Comparison of ENCODE assay signal across 8 cellular contexts in genomic region chr6:144334150-144334708, GRCh38. TPM values are rescaled to one million over a fixed set of nuclear protein-coding genes. Genes with fewer than 3 reads are reported as not detected.
DNase-seq lines count a peak whose midpoint lies in the region; ATAC-seq and TF ChIP-seq lines count a peak whose summit lies in the region.

No MANE protein-coding gene starts in this region.

- no peaks in the 10 kb centered on the region for H3K9me2 ChIP-seq in SK-N-SH

- TF ChIP-seq RAD21 in SK-N-SH (IDR thresholded peaks at IDR 0.05; ENCODE audit: low read length): no peak

- peaks cover 14% of the 10 kb centered on the region for H3K79me2 ChIP-seq in SK-N-SH (ENCODE audit: insufficient read depth)

- peak overlapping the region; percentile 90 for H3K4me3 ChIP-seq in CD4-positive, CD25-positive, alpha-beta regulatory T cell (ENCODE audit: low read depth, low read length)
- H3K4me3 ChIP-seq in mucosa of descending colon: no peak overlapping the region
- no peak overlapping the region for H3K4me3 ChIP-seq in SK-N-SH (ENCODE audit: low read depth in 2 of 2, low read length in 1 of 2)

- WGBS in SK-N-SH (ENCODE audit: low lambda C conversion rate): 24% methylated on average over 12 of the region's 12 CpGs

- ATAC-seq in CD4-positive, CD25-positive, alpha-beta regulatory T cell (ENCODE audit: low read depth in 2 of 2): peak; percentile 75 to 83
- ATAC-seq in GM21381 (IDR thresholded peaks at IDR 0.05; ENCODE audit: unreplicated experiment) (peak; percentile 59), mucosa of descending colon (peak; percentile 65)

- TF ChIP-seq CTCF in mucosa of descending colon (IDR thresholded peaks at IDR 0.05) (no peak), SK-N-SH (IDR thresholded peaks at IDR 0.05) (no peak)

- 0 out of 2 replicates have a peak, but pooled peaks cover 2% of the 10 kb centered on the region for H4K20me1 ChIP-seq in SK-N-SH (ENCODE audit: insufficient read depth)

- no peak overlapping the region for H2AFZ ChIP-seq in SK-N-SH (ENCODE audit: low read depth)

- H3K36me3 Mint-ChIP-seq in CD4-positive, CD25-positive, alpha-beta regulatory T cell: no peaks in the 10 kb centered on the region

- peak; percentile 51 to 91 (median 79) for DNase-seq in CD4-positive, CD25-positive, alpha-beta regulatory T cell
- DNase-seq in KG1 (lab: John Stamatoyannopoulos, UW) (peak; percentile 56), mucosa of descending colon (peak; percentile 57 to 71 (median 60)), SK-N-SH (no peak), HK-2 (ENCODE audit: unreplicated experiment) (no peak), NCI-H1092 treated with DMSO at 0.1 percent for 48 hours (lab: John Stamatoyannopoulos, UW) (no peak)
- DNase-seq in activated CD8-positive, alpha-beta memory T cell treated with anti-CD3 and anti-CD28 coated beads, Interleukin-2, amount 50 U/mL, for 4 hours: peak; percentile 77

- peaks cover 38% of the 10 kb centered on the region for H3K4me1 ChIP-seq in CD4-positive, CD25-positive, alpha-beta regulatory T cell (ENCODE audit: control insufficient read depth, insufficient read depth, low read length, poor library complexity, severe bottlenecking)
- H3K4me1 ChIP-seq in mucosa of descending colon (ENCODE audit: low read depth): peaks cover 21% of the 10 kb centered on the region
- H3K4me1 ChIP-seq in SK-N-SH (ENCODE audit: control insufficient read depth in 1 of 2, insufficient read depth in 2 of 2, low read depth in 1 of 2, low read length in 1 of 2): peaks cover 0 to 6% of the 10 kb centered on the region in 2 experiments; a peak in 3 of 4 replicates

- H3K9ac ChIP-seq in SK-N-SH: no peak overlapping the region

- intact Hi-C loops in mucosa of descending colon (cut with DNase I, micrococcal nuclease): no loop called here

- H3K27ac ChIP-seq in CD4-positive, CD25-positive, alpha-beta regulatory T cell (ENCODE audit: insufficient read depth, low read length, poor library complexity, severe bottlenecking): peak overlapping the region; percentile 81
- no peak overlapping the region for H3K27ac ChIP-seq in SK-N-SH (ENCODE audit: low read depth in 2 of 2, low read length in 1 of 2)

- CTCF ChIA-PET in SK-N-SH (lab: Yijun Ruan, JAX): no interaction called here

- H3K36me3 ChIP-seq in CD4-positive, CD25-positive, alpha-beta regulatory T cell (ENCODE audit: control insufficient read depth, insufficient read depth, low read length): no peaks in the 10 kb centered on the region
- H3K36me3 ChIP-seq in mucosa of descending colon (ENCODE audit: low read depth): no peaks in the 10 kb centered on the region
- H3K36me3 ChIP-seq in SK-N-SH (replicated peaks in 1 of 2; ENCODE audit: control insufficient read depth in 1 of 2, insufficient read depth in 2 of 2, low read length in 1 of 2): no peaks in the 10 kb centered on the region

- no peak for TF ChIP-seq EP300 in SK-N-SH (IDR thresholded peaks at IDR 0.05; ENCODE audit: borderline replicate concordance in 1 of 2, low read depth in 1 of 2, low read length in 1 of 2)

- H3K27ac Mint-ChIP-seq in CD4-positive, CD25-positive, alpha-beta regulatory T cell: peak overlapping the region; percentile 90 to 97 (median 94)

- H3K4me2 ChIP-seq in SK-N-SH: no peak overlapping the region

- peak overlapping the region; percentile 82 to 93 (median 88) for H3K4me3 Mint-ChIP-seq in CD4-positive, CD25-positive, alpha-beta regulatory T cell

- no peaks in the 10 kb centered on the region for H3K9me3 ChIP-seq in CD4-positive, CD25-positive, alpha-beta regulatory T cell (ENCODE audit: control insufficient read depth in 2 of 2, low read length in 2 of 2)
- H3K9me3 ChIP-seq in mucosa of descending colon: no peaks in the 10 kb centered on the region
- H3K9me3 ChIP-seq in SK-N-SH: no peaks in the 10 kb centered on the region

- POLR2A ChIA-PET in SK-N-SH (lab: Yijun Ruan, JAX): no interaction called here

- peaks cover 5% of the 10 kb centered on the region for H3F3A ChIP-seq in SK-N-SH (replicated peaks; ENCODE audit: insufficient read depth)

- H3K4me1 Mint-ChIP-seq in CD4-positive, CD25-positive, alpha-beta regulatory T cell: peaks cover 17 to 56% (median 52%) of the 10 kb centered on the region in 4 donors

- H3K9me3 Mint-ChIP-seq in CD4-positive, CD25-positive, alpha-beta regulatory T cell: no peaks in the 10 kb centered on the region

- H3K27me3 Mint-ChIP-seq in CD4-positive, CD25-positive, alpha-beta regulatory T cell: no peaks in the 10 kb centered on the region

- H3K27me3 ChIP-seq in CD4-positive, CD25-positive, alpha-beta regulatory T cell (ENCODE audit: control insufficient read depth, insufficient read depth, low read length): no peaks in the 10 kb centered on the region
- no peaks in the 10 kb centered on the region; the same call in 1 of the 2 replicates for H3K27me3 ChIP-seq in SK-N-SH (ENCODE audit: insufficient read depth)

TF ChIP-seq in SK-N-SH, 30 proteins besides CTCF, POLR2A, EP300 and RAD21:
- TF ChIP-seq SMC3 (IDR thresholded peaks at IDR 0.05; ENCODE audit: low read depth, low read length) (no peak), JUND (IDR thresholded peaks at IDR 0.05) (no peak), YY1 (IDR thresholded peaks at IDR 0.05; ENCODE audit: low read depth) (no peak), MEF2A (IDR thresholded peaks at IDR 0.05; ENCODE audit: borderline replicate concordance, low read depth) (no peak), NRF1 (IDR thresholded peaks at IDR 0.05; ENCODE audit: low read depth, low read length) (no peak)

RNA-seq across cellular contexts. Expression of gene UTRN, which starts 49.1 kb away (rescaled TPM):
- 297 TPM for total RNA-seq in CD4-positive, CD25-positive, alpha-beta regulatory T cell
- polyA plus RNA-seq in CD4-positive, CD25-positive, alpha-beta regulatory T cell: 10 to 100 TPM; 34.9 to 44.4 (median 37.0) TPM
- 100 to 1,000 TPM in 1 of 3 donors, 10 to 100 TPM in 2; 88.9 to 107 (median 94.0) TPM for total RNA-seq in mucosa of descending colon
- 6.8 and 8.7 TPM in 2 replicates for polyA plus RNA-seq in SK-N-SH (2012; rRNA removed)
- 10.1 and 10.3 TPM in 2 replicates for polyA plus RNA-seq in SK-N-SH (2012; cell fraction: cytosol; rRNA removed)
- 9.0 and 18.6 TPM in 2 replicates for polyA plus RNA-seq in SK-N-SH (2012; cell fraction: nucleus; rRNA removed)

Comparison
In these comparisons a context has a peak if more than half of its experiments do, and no peak if none do; other contexts are left out.
1. DNase-seq: peak in CD4-positive, CD25-positive, alpha-beta regulatory T cell (3 of 3), KG1 (single experiment), activated CD8-positive, alpha-beta memory T cell treated with anti-CD3 and anti-CD28 coated beads, Interleukin-2, amount 50 U/mL, for 4 hours (single experiment) and mucosa of descending colon (3 of 3); none in SK-N-SH (single experiment), HK-2 (single experiment) and NCI-H1092 treated with DMSO at 0.1 percent for 48 hours (single experiment).
2. Peak in every context shown above with its lines, with median percentiles within 50 percentile points of each other: ATAC-seq.